Comparison of ENCODE assay signal across 8 cellular contexts in genomic region chr9:79574166-79574565, GRCh38. TPM values are rescaled to one million over a fixed set of nuclear protein-coding genes. Genes with fewer than 3 reads are reported as not detected.
DNase-seq lines count a peak whose midpoint lies in the region; ATAC-seq and TF ChIP-seq lines count a peak whose summit lies in the region.

No MANE protein-coding gene starts in this region.

- H2BK5ac ChIP-seq in neuronal stem cell (ENCODE audit: low read length), result no peak overlapping the region

- H2BK12ac ChIP-seq in neuronal stem cell (ENCODE audit: low read length), result no peak overlapping the region

- H3K9me3 Mint-ChIP-seq in CD14-positive monocyte, result no peaks in the 10 kb centered on the region

- H2BK120ac ChIP-seq in neuronal stem cell (ENCODE audit: low read depth, low read length), result no peak overlapping the region

- no peak for ATAC-seq in HG02623 (IDR thresholded peaks at IDR 0.05; ENCODE audit: unreplicated experiment)

- no CpG with 5 or more reads among the region's 6 CpGs for WGBS in neuronal stem cell (ENCODE audit: extremely low coverage in 2 of 2, insufficient read length in 2 of 2, insufficient replicate concordance in 1 of 2), 2 donors

- in situ Hi-C loops in KBM-7 (cut with MboI; ENCODE audit: low pct_unique_long_range_greater_than_20kb, low sequenced_read_pairs), result no loop called here

- no peak overlapping the region for H3K18ac ChIP-seq in neuronal stem cell (ENCODE audit: low read length)

- no peaks in the 10 kb centered on the region for H3K79me1 ChIP-seq in neuronal stem cell (ENCODE audit: low read depth, low read length)

- H2BK15ac ChIP-seq in neuronal stem cell (ENCODE audit: low read length), result no peak overlapping the region

- H3K4me2 ChIP-seq in OCI-LY3 (ENCODE audit: low read length) (peak overlapping the region; percentile 90), neuronal stem cell (ENCODE audit: insufficient read depth, low read length, poor library complexity, severe bottlenecking) (no peak overlapping the region)

- no peak overlapping the region for H3K14ac ChIP-seq in neuronal stem cell (ENCODE audit: low read length)

- H3K27me3 Mint-ChIP-seq in CD14-positive monocyte (ENCODE audit: low read depth in 3 of 3), result peaks cover 0 to 11% (median 10%) of the 10 kb centered on the region in 3 donors

- H3K4me3 Mint-ChIP-seq in CD14-positive monocyte, result peak overlapping the region; percentile 91 to 98

- H3K4me1 ChIP-seq in OCI-LY3 (ENCODE audit: low read length), result peaks cover 7% of the 10 kb centered on the region; the same call in 1 of the 2 replicates
- peaks cover 7 to 24% of the 10 kb centered on the region in 2 donors for H3K4me1 ChIP-seq in neuronal stem cell (ENCODE audit: control insufficient read depth in 2 of 2, insufficient read depth in 1 of 2, low read depth in 1 of 2, low read length in 2 of 2)

- peaks cover 20% of the 10 kb centered on the region for H3K79me2 ChIP-seq in OCI-LY3 (ENCODE audit: low read length)

- intact Hi-C loops in CD14-positive monocyte (cut with micrococcal nuclease), result loop anchor here (5.0 kb wide), 3 partner anchors 43 to 128 kb away; no protein-coding TSS in a partner anchor

- H3K9me3 ChIP-seq in OCI-LY3 (ENCODE audit: insufficient read depth, low read length) (no peaks in the 10 kb centered on the region), neuronal stem cell (replicated peaks in 1 of 2; ENCODE audit: control insufficient read depth in 2 of 2, insufficient read depth in 1 of 2, low read depth in 1 of 2, low read length in 2 of 2) (no peaks in the 10 kb centered on the region)

- peaks cover 59% of the 10 kb centered on the region for H3K4me1 Mint-ChIP-seq in CD14-positive monocyte

- H4K8ac ChIP-seq in neuronal stem cell (ENCODE audit: low read depth, low read length), result no peak overlapping the region

- no peak for TF ChIP-seq CTCF in CD14-positive monocyte (IDR thresholded peaks at IDR 0.05)
- TF ChIP-seq CTCF in OCI-LY3 (IDR thresholded peaks at IDR 0.05; ENCODE audit: low read depth, low read length), result no peak
- no peak for TF ChIP-seq CTCF in epithelial cell of esophagus (IDR thresholded peaks at IDR 0.05; ENCODE audit: insufficient read depth, low read depth, low read length, missing control alignments)
- no peak for TF ChIP-seq CTCF in GM10266 (IDR thresholded peaks at IDR 0.05; ENCODE audit: control insufficient read depth, insufficient read depth, low read depth, missing control alignments)

- H3K9ac ChIP-seq in OCI-LY3 (ENCODE audit: low read length) (peak overlapping the region; percentile 88), neuronal stem cell (ENCODE audit: low read depth, low read length, poor library complexity) (no peak overlapping the region)

- no peak for DNase-seq in CD14-positive monocyte (ENCODE audit: low spot score)
- DNase-seq in epithelial cell of esophagus (ENCODE audit: low read depth), result no peak
- no peak for DNase-seq in neuronal stem cell (ENCODE audit: low spot score)
- DNase-seq in KBM-7, result no peak
- DNase-seq in NAMALWA (ENCODE audit: low spot score), result no peak
- no peak for DNase-seq in GM10266 (ENCODE audit: extremely low spot score)

- no peaks in the 10 kb centered on the region for H3K27me3 ChIP-seq in OCI-LY3 (ENCODE audit: low read depth, low read length)
- H3K27me3 ChIP-seq in neuronal stem cell (ENCODE audit: control insufficient read depth in 3 of 3, insufficient read depth in 3 of 3, low read depth in 1 of 3, low read length in 3 of 3), result peaks cover 0 to 4% (median 0%) of the 10 kb centered on the region in 3 experiments

- peaks cover 37 to 42% of the 10 kb centered on the region in 2 donors for H3K36me3 Mint-ChIP-seq in CD14-positive monocyte

- peak overlapping the region in 6 of 7 donors; percentile 88 to 98 (median 90) for H3K27ac Mint-ChIP-seq in CD14-positive monocyte

- H3K36me3 ChIP-seq in OCI-LY3 (replicated peaks; ENCODE audit: low read depth, low read length) (peaks cover 4% of the 10 kb centered on the region), neuronal stem cell (replicated peaks in 1 of 2; ENCODE audit: control insufficient read depth in 2 of 2, insufficient read depth in 2 of 2, low read length in 2 of 2) (peaks cover 3 to 55% of the 10 kb centered on the region in 2 donors)

- no peak overlapping the region for H2AK5ac ChIP-seq in neuronal stem cell (ENCODE audit: low read depth, low read length)

- H2AFZ ChIP-seq in OCI-LY3 (ENCODE audit: low read depth, low read length) (no peak overlapping the region), neuronal stem cell (ENCODE audit: low read length) (no peak overlapping the region)

- no peak overlapping the region for H3K4ac ChIP-seq in neuronal stem cell (ENCODE audit: low read length)

- H3K4me3 ChIP-seq in OCI-LY3 (ENCODE audit: low read length), result peak overlapping the region; percentile 92
- H3K4me3 ChIP-seq in epithelial cell of esophagus (ENCODE audit: low read length), result peak overlapping the region; percentile 70
- H3K4me3 ChIP-seq in neuronal stem cell (ENCODE audit: low read length in 2 of 2), result peak overlapping the region; percentile 58 to 93

- no peak overlapping the region for H3K23ac ChIP-seq in neuronal stem cell (ENCODE audit: low read depth, low read length, poor library complexity)

- peaks cover 7% of the 10 kb centered on the region; the same call in 1 of the 2 replicates for H4K20me1 ChIP-seq in OCI-LY3 (ENCODE audit: insufficient read depth, low read length)

- H3K27ac ChIP-seq in OCI-LY3 (ENCODE audit: low read length) (no peak overlapping the region), neuronal stem cell (replicated peaks; ENCODE audit: low read length) (peak overlapping the region; percentile 53)

- H4K91ac ChIP-seq in neuronal stem cell (ENCODE audit: low read depth, low read length, poor library complexity), result no peak overlapping the region

RNA-seq across cellular contexts. Expression of gene TLE4, which starts 2.4 kb away (rescaled TPM):
- 10 to 100 TPM; 21.0 to 21.7 TPM for polyA plus RNA-seq in CD14-positive monocyte
- polyA plus RNA-seq in neuronal stem cell (2013, experiment 1 of 2), result 257 TPM
- polyA plus RNA-seq in neuronal stem cell (2013, experiment 2 of 2), result 256 TPM
